Comparison of ENCODE assay signal across 14 cellular contexts in the genomic region with DNA sequence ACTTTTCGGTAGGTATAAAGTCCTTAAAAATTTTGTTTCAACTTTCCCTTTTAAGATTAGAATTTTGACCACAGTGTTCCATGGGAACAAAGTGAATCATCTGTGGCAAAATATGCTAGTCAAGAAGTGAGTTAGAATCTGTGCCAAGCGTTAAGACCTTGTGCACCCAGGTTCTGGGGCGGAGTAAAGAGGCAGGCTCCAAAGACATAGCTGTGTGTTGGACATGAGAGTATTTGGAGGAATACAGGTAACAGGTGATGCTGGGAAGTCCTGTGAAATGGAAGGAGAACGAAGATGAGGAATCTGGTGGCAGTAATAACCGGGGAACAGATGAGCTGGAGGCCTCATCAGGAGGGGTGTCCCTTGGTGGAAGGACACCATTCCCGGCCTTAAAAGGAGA. TPM values are rescaled to one million over a fixed set of nuclear protein-coding genes. Genes with fewer than 3 reads are reported as not detected.
DNase-seq lines count a peak whose midpoint lies in the region; ATAC-seq, FAIRE-seq and TF ChIP-seq lines count a peak whose summit lies in the region.
"Not testable (repeated sequence)": the region's sequence is repeated elsewhere in the genome, so short reads cannot be mapped to it uniquely, and the experiment has no call there.
"Had no signal": no experiment of that assay in that cellular context is flagged by ENCODE, and none has a peak within 500 bp of the region (broad histone marks: within the 10 kb centered on the region; RNA-seq: fewer than 3 reads in every experiment).

No MANE protein-coding gene starts in this region.

- H3K27ac ChIP-seq in HUES48 (ENCODE audit: low read depth, low read length) (peak overlapping the region; percentile 84), K562 (ENCODE audit: extremely low read depth, low read depth, low read length) (peak overlapping the region; percentile 15; the same call in 1 of the 3 replicates), iPS-18a (ENCODE audit: low read length) (peak overlapping the region; percentile 83)

- not testable (repeated sequence) for H3K9me1 ChIP-seq in K562 (ENCODE audit: control insufficient read depth, insufficient read depth, low read length)

- H3K4me1 Mint-ChIP-seq in endothelial cell (ENCODE audit: unreplicated experiment) (peaks cover 77% of the 10 kb centered on the region), nephron progenitor cell (peaks cover 39% of the 10 kb centered on the region)

- H3K4me3 ChIP-seq in HUES48 (ENCODE audit: low read depth, low read length); NT2/D1 (ENCODE audit: insufficient read length, low read depth); K562; iPS-18a (ENCODE audit: low read length): not testable (repeated sequence)

- not testable (repeated sequence) for H4K20me1 ChIP-seq in K562 (replicated peaks; ENCODE audit: control insufficient read depth, insufficient read depth, low read length)

- peak; percentile 9 for FAIRE-seq in GM12891 (lab: Jason Lieb, UNC)
- FAIRE-seq in K562 (lab: Jason Lieb, UNC) = not testable (repeated sequence)

- not testable (repeated sequence) for TF ChIP-seq POLR2A in GM12891 (IDR thresholded peaks at IDR 0.05; ENCODE audit: low read depth, low read length); K562 (conservative IDR thresholded peaks at IDR 0.05)

- not testable (repeated sequence) for TF ChIP-seq RAD21 in K562 (CRISPR knock-in tag; conservative IDR thresholded peaks at IDR 0.05 in 1 of 2, IDR thresholded peaks at IDR 0.05 in 1 of 2)

- intact Hi-C loops in K562 (cut with micrococcal nuclease) = not testable (repeated sequence)

- not testable (repeated sequence) for H3K27me3 Mint-ChIP-seq in endothelial cell (ENCODE audit: unreplicated experiment); nephron progenitor cell (ENCODE audit: low read depth, poor library complexity)

- CTCF ChIA-PET in K562 (lab: Yijun Ruan, JAX; ENCODE audit: low intra/inter-chr PET ratio) = not testable (repeated sequence)

- TF ChIP-seq EP300 in K562 (IDR thresholded peaks at IDR 0.05; ENCODE audit: low read length) = not testable (repeated sequence)

- POLR2A ChIA-PET in K562 (lab: Yijun Ruan, JAX) = interaction anchor here (1.6 kb wide), 1 partner anchor 11 kb away, joined by 4 read pairs; a partner anchor contains a TSS

- H2AFZ ChIP-seq in K562 (ENCODE audit: low read depth, low read length) = peak overlapping the region; percentile 87

- H3K9me3 ChIP-seq in HUES48 (ENCODE audit: control insufficient read depth, insufficient read depth, low read length); NT2/D1 (ENCODE audit: insufficient read depth, low read length); K562 (replicated peaks; ENCODE audit: control insufficient read depth, insufficient read depth, low read depth, low read length); iPS-18a (ENCODE audit: control insufficient read depth, low read depth, low read length): not testable (repeated sequence)

- DNase-seq in GM12891 (ENCODE audit: insufficient read length, low spot score); NT2/D1 (ENCODE audit: low read depth, low spot score); K562 (ENCODE audit: extremely low read depth in 1 of 4, low spot score in 3 of 4); endothelial cell (ENCODE audit: low spot score); nephron progenitor cell: not testable (repeated sequence)

- in situ Hi-C loops in K562 (cut with MboI) = not testable (repeated sequence)

- 76% methylated on average over 5 of the region's 6 CpGs for WGBS in K562 (ENCODE audit: insufficient coverage, low coverage, missing lambda C conversion rate)

- not testable (repeated sequence) for TF ChIP-seq CTCF in K562 (IDR thresholded peaks at IDR 0.05 in 2 of 3, conservative IDR thresholded peaks at IDR 0.05 in 1 of 3; ENCODE audit: insufficient read depth in 2 of 3, low read depth in 1 of 3, low read length in 3 of 3); endothelial cell (IDR thresholded peaks at IDR 0.05; ENCODE audit: unreplicated experiment); nephron progenitor cell (IDR thresholded peaks at IDR 0.05)

- not testable (repeated sequence) for H3K27me3 ChIP-seq in HUES48 (ENCODE audit: control insufficient read depth, insufficient read depth, low read length); NT2/D1 (ENCODE audit: insufficient read depth, insufficient read length); K562 (ENCODE audit: control insufficient read depth in 2 of 2, insufficient read depth in 2 of 2, low read length in 2 of 2); iPS-18a (ENCODE audit: control insufficient read depth, insufficient read depth, low read length)

- H3K9ac ChIP-seq in HUES48 (ENCODE audit: low read depth, low read length) (peak overlapping the region; percentile 41; the same call in 1 of the 2 replicates), NT2/D1 (ENCODE audit: insufficient read length, low read depth) (peak overlapping the region; percentile 16), iPS-18a (ENCODE audit: low read length) (peak overlapping the region; percentile 24)
- not testable (repeated sequence) for H3K9ac ChIP-seq in K562 (ENCODE audit: insufficient read depth in 1 of 2, low read depth in 2 of 2, low read length in 2 of 2)

- not testable (repeated sequence) for H3K4me2 ChIP-seq in K562 (ENCODE audit: insufficient read depth, low read length)

- not testable (repeated sequence) for H3K36me3 Mint-ChIP-seq in endothelial cell (ENCODE audit: low read depth, unreplicated experiment); nephron progenitor cell (ENCODE audit: low read depth)

- not testable (repeated sequence) for BruUV-seq in K562 (replicated peaks; lab: Mats Ljungman, UMichigan)

- ATAC-seq in K562 = not testable (repeated sequence)

- not testable (repeated sequence) for H3K79me2 ChIP-seq in K562 (ENCODE audit: control insufficient read depth, insufficient read depth, low read length)

- H3K4me1 ChIP-seq in HUES48 (ENCODE audit: control insufficient read depth, insufficient read depth, low read length) = peaks cover 59% of the 10 kb centered on the region
- H3K4me1 ChIP-seq in NT2/D1 (ENCODE audit: insufficient read depth, insufficient read length) = not testable (repeated sequence)
- peaks cover 5 to 33% of the 10 kb centered on the region in 2 experiments; a peak in 3 of 5 replicates for H3K4me1 ChIP-seq in K562 (replicated peaks in 1 of 2; ENCODE audit: control insufficient read depth in 2 of 2, insufficient read depth in 2 of 2, low read length in 2 of 2)
- peaks cover 52% of the 10 kb centered on the region for H3K4me1 ChIP-seq in iPS-18a (ENCODE audit: control insufficient read depth, low read depth, low read length)

- H3K36me3 ChIP-seq in HUES48 (ENCODE audit: control insufficient read depth, insufficient read depth, low read length); NT2/D1 (ENCODE audit: insufficient read depth, insufficient read length, low read length); K562 (ENCODE audit: control insufficient read depth, insufficient read depth, low read length); iPS-18a (ENCODE audit: control insufficient read depth, low read depth, low read length): not testable (repeated sequence)

- not testable (repeated sequence) for H3K9me3 Mint-ChIP-seq in endothelial cell (ENCODE audit: unreplicated experiment); nephron progenitor cell

- H3K27ac Mint-ChIP-seq in endothelial cell (ENCODE audit: unreplicated experiment) (peak overlapping the region; percentile 97), nephron progenitor cell (peak overlapping the region; percentile 36)

- H3K4me3 Mint-ChIP-seq in endothelial cell (ENCODE audit: unreplicated experiment) (peak overlapping the region; percentile 49), nephron progenitor cell (peak overlapping the region; percentile 24)

RNA-seq across cellular contexts. Expression of a gene that starts 10.6 kb away (rescaled TPM):
- polyA plus RNA-seq in GM12891 (2012; ENCODE audit: low read depth, missing spikeins) = 0.18 TPM
- 155 and 191 TPM in 2 replicates for total RNA-seq in K562 (2011; cell fraction: chromatin; rRNA removed; ENCODE audit: low replicate concordance)
- 84.4 and 92.0 TPM in 2 replicates for total RNA-seq in K562 (2011; cell fraction: nucleolus; rRNA removed)
- total RNA-seq in K562 (2011; cell fraction: nucleoplasm; rRNA removed) = 106 and 111 TPM in 2 replicates
- 10.1 and 11.9 TPM in 2 replicates for total RNA-seq in K562 (2014; rRNA removed)
- total RNA-seq in K562 (2014; rRNA removed; fragmentation: Illumina TruSeq; extraction: Trizol) = 22.6 and 26.2 TPM in 2 replicates
- total RNA-seq in K562 (2015; rRNA removed; fragmentation: Illumina TruSeq; extraction: Trizol) = 12.7 and 14.2 TPM in 2 replicates
- total RNA-seq in K562 (2021) = 30.0 and 33.7 TPM in 2 replicates
- polyA plus RNA-seq in K562 (2011; rRNA removed) = 37.8 and 45.4 TPM in 2 replicates
- 45.9 and 63.7 TPM in 2 replicates for polyA plus RNA-seq in K562 (2011; cell fraction: cytosol; rRNA removed)
- polyA plus RNA-seq in K562 (2011; cell fraction: nucleus; rRNA removed) = 126 and 140 TPM in 2 replicates
- 15.0 and 22.9 TPM in 2 replicates for polyA plus RNA-seq in K562 (2012)
- 37.0 and 51.1 TPM in 2 replicates for polyA plus RNA-seq in K562 (2014; fragmentation: Illumina TruSeq; extraction: Trizol)
- polyA plus RNA-seq in K562 (2014; fragmentation: Nextera tagmentation; extraction: Ambion mirVana) = 10 to 100 TPM; 53.4 to 74.8 TPM
- polyA plus RNA-seq in K562 (2014; rRNA removed) = 34.3 and 35.1 TPM in 2 replicates
- 54.6 and 74.7 TPM in 2 replicates for polyA minus RNA-seq in K562 (2011; rRNA and poly(A)+ RNA removed)
- 27.0 and 30.3 TPM in 2 replicates for polyA minus RNA-seq in K562 (2011; cell fraction: cytosol; rRNA and poly(A)+ RNA removed)
- 88.5 and 136 TPM in 2 replicates for polyA minus RNA-seq in K562 (2011; cell fraction: nucleus; rRNA and poly(A)+ RNA removed)
- 48.0 TPM for total RNA-seq in endothelial cell (ENCODE audit: unreplicated experiment)
- total RNA-seq: A172; Caco-2; CD4-positive, CD25-positive, alpha-beta regulatory T cell; CD8-positive, alpha-beta T cell; GM12878; H7 had no signal
- polyA plus RNA-seq: AG04450; CD4-positive, CD25-positive, alpha-beta regulatory T cell had no signal

Comparison
In these comparisons a context has a peak if more than half of its experiments do, and no peak if none do; other contexts are left out.
1. H3K27ac ChIP-seq: peak in every context shown above with its lines; median percentile 84 in HUES48; 83 in iPS-18a; 15 in K562.